Comparison of ENCODE assay signal across 14 cellular contexts in the genomic region with DNA sequence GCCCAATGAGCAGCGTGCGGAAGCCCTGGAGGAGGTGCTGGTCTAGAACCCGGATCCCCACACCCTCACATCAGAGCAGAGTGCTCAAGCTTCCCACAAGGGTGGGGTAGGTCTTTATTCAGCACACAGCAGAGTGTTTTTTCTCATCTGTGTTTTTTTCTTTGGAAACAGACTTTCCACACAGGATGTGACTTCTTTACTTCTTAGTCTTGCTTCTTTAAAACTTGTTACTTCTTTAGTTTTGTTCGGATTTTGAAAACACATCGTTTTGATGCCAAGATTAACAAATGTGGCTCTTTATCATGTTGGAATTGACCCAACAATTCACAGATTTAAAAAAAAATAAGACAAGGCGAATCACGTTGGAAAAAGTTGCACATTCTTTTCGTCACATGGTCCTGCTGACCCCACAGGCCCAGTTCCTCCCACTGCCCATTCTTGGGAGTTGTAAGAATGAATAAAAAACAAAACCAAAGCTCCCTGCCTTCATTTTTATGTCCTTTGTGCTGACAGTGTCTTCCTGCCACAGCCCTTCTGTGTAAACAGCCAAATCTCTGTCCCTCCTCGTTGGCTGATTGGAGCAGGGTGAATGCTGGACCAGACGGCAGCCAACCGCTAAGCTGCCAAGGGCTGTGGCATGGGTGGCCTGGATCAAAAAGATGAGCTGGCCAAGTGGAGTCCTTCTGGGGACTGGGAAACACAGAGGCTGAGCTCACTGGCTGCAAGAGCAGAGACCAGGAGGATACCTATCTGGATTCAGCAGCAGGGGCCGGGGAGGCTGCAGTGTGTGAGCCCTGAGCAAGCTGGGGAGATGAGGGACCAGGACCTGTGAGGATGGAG.
DNase-seq lines count a peak whose midpoint lies in the region; ATAC-seq lines count a peak whose summit lies in the region.
"Had no signal": no experiment of that assay in that cellular context is flagged by ENCODE, and none has a peak within 500 bp of the region (broad histone marks: within the 10 kb centered on the region; RNA-seq: fewer than 3 reads in every experiment).

No MANE protein-coding gene starts in this region.

- no peak overlapping the region for H4K8ac ChIP-seq in neuronal stem cell (ENCODE audit: low read depth, low read length)

- H3K27ac ChIP-seq in neuronal stem cell (replicated peaks; ENCODE audit: low read length) = no peak overlapping the region

- no peak overlapping the region for H2BK5ac ChIP-seq in neuronal stem cell (ENCODE audit: low read length)

- peaks cover 44% of the 10 kb centered on the region for H3K27me3 Mint-ChIP-seq in activated T-cell treated with anti-CD3 and anti-CD28 coated beads, Interleukin-2, amount 50 U/mL, for 4 hours (ENCODE audit: low read depth)

- H2BK15ac ChIP-seq in neuronal stem cell (ENCODE audit: low read length) = peak overlapping the region; percentile 92

- H3K4me3 Mint-ChIP-seq in activated T-cell treated with anti-CD3 and anti-CD28 coated beads, Interleukin-2, amount 50 U/mL, for 4 hours = no peak overlapping the region
- H3K4me3 Mint-ChIP-seq: T-helper 2 cell treated with Interferon-gamma antibody and Interleukin-4, amounts not matched to agents 5 μg/mL and 100 μg/mL, for 36 hours had no signal

- H2AK5ac ChIP-seq in neuronal stem cell (ENCODE audit: low read depth, low read length) = peak overlapping the region; percentile 37

- no peak overlapping the region for H4K91ac ChIP-seq in neuronal stem cell (ENCODE audit: low read depth, low read length, poor library complexity)

- no peaks in the 10 kb centered on the region for H3K4me1 Mint-ChIP-seq in activated T-cell treated with anti-CD3 and anti-CD28 coated beads, Interleukin-2, amount 50 U/mL, for 4 hours (ENCODE audit: low read depth)

- ATAC-seq in activated T-cell treated with anti-CD3 and anti-CD28 coated beads, Interleukin-2, amount 50 U/mL, for 4 hours = no peak
- no peak for ATAC-seq in GM18867 (IDR thresholded peaks at IDR 0.05; ENCODE audit: unreplicated experiment)
- no peak for ATAC-seq in HG03442 (IDR thresholded peaks at IDR 0.05; ENCODE audit: unreplicated experiment)

- no peaks in the 10 kb centered on the region for H3K79me1 ChIP-seq in neuronal stem cell (ENCODE audit: low read depth, low read length)

- peak overlapping the region; percentile 5 for H3K14ac ChIP-seq in neuronal stem cell (ENCODE audit: low read length)

- H2AFZ ChIP-seq in neuronal stem cell (ENCODE audit: low read length) = peak overlapping the region; percentile 16

- no peaks in the 10 kb centered on the region for H3K9me3 Mint-ChIP-seq in activated T-cell treated with anti-CD3 and anti-CD28 coated beads, Interleukin-2, amount 50 U/mL, for 4 hours
- H3K9me3 Mint-ChIP-seq: T-helper 2 cell treated with Interferon-gamma antibody and Interleukin-4, amounts not matched to agents 5 μg/mL and 100 μg/mL, for 36 hours had no signal

- H3K9me3 ChIP-seq in neuronal stem cell (replicated peaks in 1 of 2; ENCODE audit: control insufficient read depth in 2 of 2, insufficient read depth in 1 of 2, low read depth in 1 of 2, low read length in 2 of 2) = peaks cover 0 to 1% of the 10 kb centered on the region in 2 donors
- H3K9me3 ChIP-seq: HAP-1 had no signal

- peak overlapping the region; percentile 64 for H3K18ac ChIP-seq in neuronal stem cell (ENCODE audit: low read length)

- H3K4me1 ChIP-seq in neuronal stem cell (ENCODE audit: control insufficient read depth in 2 of 2, insufficient read depth in 1 of 2, low read depth in 1 of 2, low read length in 2 of 2) = peaks cover 0 to 8% of the 10 kb centered on the region in 2 donors
- H3K4me1 ChIP-seq: HAP-1 had no signal

- H2BK12ac ChIP-seq in neuronal stem cell (ENCODE audit: low read length) = peak overlapping the region; percentile 97

- no peak overlapping the region for H3K4ac ChIP-seq in neuronal stem cell (ENCODE audit: low read length)

- H3K27me3 ChIP-seq in neuronal stem cell (ENCODE audit: control insufficient read depth in 3 of 3, insufficient read depth in 3 of 3, low read depth in 1 of 3, low read length in 3 of 3) = peaks cover 0 to 21% (median 3%) of the 10 kb centered on the region in 3 experiments
- H3K27me3 ChIP-seq: MG63 had no signal

- H3K36me3 ChIP-seq in neuronal stem cell (replicated peaks in 1 of 2; ENCODE audit: control insufficient read depth in 2 of 2, insufficient read depth in 2 of 2, low read length in 2 of 2) = no peaks in the 10 kb centered on the region
- H3K36me3 ChIP-seq: HAP-1, MG63 had no signal

- no peaks in the 10 kb centered on the region for H3K36me3 Mint-ChIP-seq in activated T-cell treated with anti-CD3 and anti-CD28 coated beads, Interleukin-2, amount 50 U/mL, for 4 hours (ENCODE audit: insufficient read depth)

- whole genome bisulfite sequencing in neuronal stem cell (ENCODE audit: extremely low coverage in 2 of 2, insufficient read length in 2 of 2, insufficient replicate concordance in 1 of 2), 2 donors = no CpG with 5 or more reads among the region's 12 CpGs

- no peak overlapping the region for H2BK120ac ChIP-seq in neuronal stem cell (ENCODE audit: low read depth, low read length)

- H3K4me3 ChIP-seq in neuronal stem cell (ENCODE audit: low read length in 2 of 2) = peak overlapping the region in 1 of 2 donors; percentile 25
- H3K4me3 ChIP-seq: HAP-1, MG63 had no signal

- peak; percentile 8 for DNase-seq in activated T-cell treated with anti-CD3 and anti-CD28 coated beads, Interleukin-2, amount 50 U/mL, for 1 hour
- DNase-seq in activated T-cell treated with anti-CD3 and anti-CD28 coated beads, Interleukin-2, amount 50 U/mL, for 4 hours = no peak
- DNase-seq in foreskin melanocyte (peak; percentile 34), neuronal stem cell (ENCODE audit: low spot score) (no peak), ureter (ENCODE audit: low spot score) (peak; percentile 66), AML-193 (lab: John Stamatoyannopoulos, UW) (no peak)
- DNase-seq: ACHN; activated T-cell treated with anti-CD3 and anti-CD28 coated beads, Interleukin-2, amount 50 U/mL, for 48 hours; MG63; NCI-H526 had no signal

- H3K9ac ChIP-seq in neuronal stem cell (ENCODE audit: low read depth, low read length, poor library complexity) = no peak overlapping the region

- peak overlapping the region; percentile 22 for H3K23ac ChIP-seq in neuronal stem cell (ENCODE audit: low read depth, low read length, poor library complexity)

- no peak overlapping the region for H3K4me2 ChIP-seq in neuronal stem cell (ENCODE audit: insufficient read depth, low read length, poor library complexity, severe bottlenecking)

Comparison
In these comparisons a context has a peak if more than half of its experiments do, and no peak if none do; other contexts are left out.
1. DNase-seq: peak in activated T-cell treated with anti-CD3 and anti-CD28 coated beads, Interleukin-2, amount 50 U/mL, for 1 hour (single experiment), foreskin melanocyte (single experiment) and ureter (single experiment); none in activated T-cell treated with anti-CD3 and anti-CD28 coated beads, Interleukin-2, amount 50 U/mL, for 4 hours (single experiment), neuronal stem cell (single experiment) and AML-193 (0 of 2).